12 cellular contexts compared by ENCODE assay signal in genomic region chr18:46013484-46014189, GRCh38. TPM values are rescaled to one million over a fixed set of nuclear protein-coding genes. Genes with fewer than 3 reads are reported as not detected.
DNase-seq lines count a peak whose midpoint lies in the region; ATAC-seq, FAIRE-seq and TF ChIP-seq lines count a peak whose summit lies in the region.
"Had no signal": no experiment of that assay in that cellular context is flagged by ENCODE, and none has a peak within 500 bp of the region (broad histone marks: within the 10 kb centered on the region; RNA-seq: fewer than 3 reads in every experiment).

No MANE protein-coding gene starts in this region.

- no peaks in the 10 kb centered on the region for H4K20me1 ChIP-seq in GM12878 (ENCODE audit: control insufficient read depth, insufficient read depth)

- TF ChIP-seq RAD21 in GM12878 (IDR thresholded peaks at IDR 0.05; ENCODE audit: insufficient read depth, low read depth, low read length), result no peak

- no peak for TF ChIP-seq POLR2A in GM18505 (IDR thresholded peaks at IDR 0.05; ENCODE audit: borderline replicate concordance, extremely low read depth, insufficient read depth, insufficient read length)
- TF ChIP-seq POLR2A in GM12878 (IDR thresholded peaks at IDR 0.05; ENCODE audit: low read depth, low read length), result no peak
- no peak for TF ChIP-seq POLR2A in spleen (IDR thresholded peaks at IDR 0.05)

- H3K4me2 ChIP-seq in GM12878 (ENCODE audit: control insufficient read depth, insufficient read depth), result 0 out of 2 replicates have a peak overlapping the region, but pooled peaks have one; percentile 13

- H3K4me3 ChIP-seq in GM12878, result no peak overlapping the region
- H3K4me3 ChIP-seq in spleen, result no peak overlapping the region
- H3K4me3 ChIP-seq: HAP-1 had no signal

- H3K4me1 ChIP-seq in GM12878 (ENCODE audit: control insufficient read depth, insufficient read depth, low read length) (peaks cover 13% of the 10 kb centered on the region), spleen (peaks cover 0 to 57% (median 25%) of the 10 kb centered on the region in 6 donors)
- H3K4me1 ChIP-seq: HAP-1 had no signal

- H2AFZ ChIP-seq in GM12878 (ENCODE audit: control insufficient read depth, low read depth, low read length), result no peak overlapping the region

- no peak overlapping the region for H3K27ac ChIP-seq in GM12878 (ENCODE audit: control insufficient read depth, insufficient read depth)
- H3K27ac ChIP-seq in spleen, result peak overlapping the region in 3 of 8 donors; percentile 37 to 53 (median 50)

- 25% methylated on average over 5 of the region's 5 CpGs for WGBS in GM12878 (ENCODE audit: insufficient coverage, insufficient replicate concordance, low lambda C conversion rate, missing lambda C conversion rate)
- 47 to 60% (median 54%) methylated on average over 5 of the region's 5 CpGs for WGBS in spleen, 5 donors

- H3K36me3 ChIP-seq in GM12878 (ENCODE audit: control insufficient read depth in 2 of 2, insufficient read depth in 2 of 2, low read length in 1 of 2) (no peaks in the 10 kb centered on the region), spleen (peaks cover 0 to 73% (median 25%) of the 10 kb centered on the region in 6 donors)
- H3K36me3 ChIP-seq: HAP-1 had no signal

- ATAC-seq in GM18505 (IDR thresholded peaks at IDR 0.05; ENCODE audit: unreplicated experiment) (peak; percentile 65), HG03469 (IDR thresholded peaks at IDR 0.05; ENCODE audit: unreplicated experiment) (peak; percentile 66), GM12878 (peak; percentile 86), HG02623 (IDR thresholded peaks at IDR 0.05; ENCODE audit: unreplicated experiment) (no peak)
- ATAC-seq: Right ventricle myocardium inferior had no signal

- RAD21 ChIA-PET in GM12878 (lab: Charles Lee; ENCODE audit: unreplicated experiment), result no interaction called here

- H3K9me3 ChIP-seq in GM12878 (replicated peaks; ENCODE audit: control insufficient read depth, insufficient read depth, low read length), result no peaks in the 10 kb centered on the region
- H3K9me3 ChIP-seq in spleen, result no peaks in the 10 kb centered on the region
- H3K9me3 ChIP-seq: HAP-1 had no signal

- intact Hi-C loops in GM12878 (cut with micrococcal nuclease; ENCODE audit: unreplicated experiment) (no loop called here), spleen (cut with DNase I; ENCODE audit: low total_unique reads) (no loop called here)

- TF ChIP-seq EP300 in GM12878 (IDR thresholded peaks at IDR 0.05; ENCODE audit: borderline replicate concordance in 1 of 2, control insufficient read depth in 1 of 2, low read depth in 2 of 2, low read length in 2 of 2), result peak in 1 of 2 experiments; percentile 45; a peak in 2 of 4 replicates

- H3K79me2 ChIP-seq in GM12878 (ENCODE audit: control insufficient read depth, insufficient read depth, low read length), result no peaks in the 10 kb centered on the region

- POLR2A ChIA-PET in GM12878 (lab: Charles Lee), result no interaction called here

- peak; percentile 62 for FAIRE-seq in GM12878 (lab: Jason Lieb, UNC)

- SMC1A ChIA-PET in GM12878 (lab: Charles Lee; ENCODE audit: uncharacterized antibody, unreplicated experiment), result interaction anchor here (0.7 kb wide), 1 partner anchor 59 kb away, joined by 3 read pairs; no protein-coding TSS in a partner anchor

- in situ Hi-C loops in GM12878 (cut with MboI), result no loop called here

- DNase-seq in GM20000 (ENCODE audit: low spot score) (peak; percentile 28), GM12878 (ENCODE audit: low read depth, low spot score) (no peak), SKM-1 treated with dmso at 0.1 percent for 144 hours (lab: John Stamatoyannopoulos, UW; ENCODE audit: unreplicated experiment) (no peak), spleen (no peak), NCI-H1694 treated with DMSO at 0.1 percent for 48 hours (lab: John Stamatoyannopoulos, UW) (no peak)
- DNase-seq: cortex of kidney; stimulated activated CD4-positive, alpha-beta T cell treated with anti-CD3 and anti-CD28 coated beads, Interleukin-4, amount 100 ng/mL, for 24 hours had no signal

- no peak overlapping the region for H3K9ac ChIP-seq in GM12878 (ENCODE audit: control insufficient read depth, insufficient read depth, low read length)

- H3K27me3 ChIP-seq in GM12878 (replicated peaks in 1 of 2; ENCODE audit: control insufficient read depth in 2 of 2, insufficient read depth in 2 of 2, low read length in 1 of 2), result no peaks in the 10 kb centered on the region; a peak in 1 of 4 replicates
- H3K27me3 ChIP-seq in spleen (replicated peaks in 1 of 7), result no peaks in the 10 kb centered on the region

- no peak for TF ChIP-seq CTCF in GM20000 (IDR thresholded peaks at IDR 0.05; ENCODE audit: extremely low read depth, missing control alignments)
- TF ChIP-seq CTCF in GM12878 (IDR thresholded peaks at IDR 0.05 in 2 of 3, conservative IDR thresholded peaks at IDR 0.05 in 1 of 3; ENCODE audit: control insufficient read depth in 2 of 3, extremely low read depth in 1 of 3, insufficient read depth in 1 of 3, low read depth in 3 of 3, low read length in 3 of 3), result no peak
- TF ChIP-seq CTCF in spleen (IDR thresholded peaks at IDR 0.05 in 8 of 11, conservative IDR thresholded peaks at IDR 0.05 in 3 of 11), result no peak

- CTCF ChIA-PET in GM12878 (lab: Yijun Ruan, JAX), result interaction anchor here (0.6 to 1.2 kb wide), 3 partner anchors 60 to 224 kb away, joined by 3 read pairs; no protein-coding TSS in a partner anchor

- no TSS peak for BruUV-seq in GM12878 (replicated peaks; lab: Mats Ljungman, UMichigan)

TF ChIP-seq in GM12878, 131 proteins besides CTCF, POLR2A, EP300 and RAD21 (continues in another document):
- TF ChIP-seq RUNX3 (IDR thresholded peaks at IDR 0.05; ENCODE audit: low read length) (peak; percentile 92), DPF2 (IDR thresholded peaks at IDR 0.05) (0 out of 2 replicates have a peak, but pooled peaks have one; percentile 28), NFXL1 (IDR thresholded peaks at IDR 0.05; ENCODE audit: borderline replicate concordance) (no peak), NKRF (conservative IDR thresholded peaks at IDR 0.05) (no peak), POU2F2 (IDR thresholded peaks at IDR 0.05; ENCODE audit: borderline replicate concordance, low read depth, low read length) (no peak)

RNA-seq across cellular contexts. Expression of gene EPG5, which starts 46.5 kb away (rescaled TPM):
- 172 and 182 TPM in 2 replicates for total RNA-seq in GM12878 (2013; cell fraction: nucleolus; rRNA removed)
- total RNA-seq in GM12878 (2014; rRNA removed) (9.1 and 9.7 TPM in 2 replicates), GM12878 (2014; rRNA removed; fragmentation: Illumina TruSeq; extraction: Trizol) (8.8 and 8.9 TPM in 2 replicates), GM12878 (2021) (9.9 and 12.5 TPM in 2 replicates), spleen (10 to 100 TPM; 38.3 to 67.9 (median 49.0) TPM)
- 6.5 TPM for polyA plus RNA-seq in GM12878 (2011; ENCODE audit: low read depth)
- polyA plus RNA-seq in GM12878 (2011; rRNA removed) (23.3 and 27.7 TPM in 2 replicates), GM12878 (2014; fragmentation: Illumina TruSeq; extraction: Trizol) (11.1 and 11.4 TPM in 2 replicates), GM12878 (2014; fragmentation: Nextera tagmentation; extraction: Ambion mirVana) (1 to 10 TPM; 1.9 to 2.3 TPM), GM12878 (2014; rRNA removed) (8.2 and 11.3 TPM in 2 replicates), GM12878 (2016; fragmentation: Nextera tagmentation; extraction: Ambion mirVana) (1 to 10 TPM; 4.0 to 5.1 TPM), spleen (1 to 10 TPM; 4.6 to 6.5 (median 5.7) TPM)
- polyA plus RNA-seq in GM12878 (2011; cell fraction: cytosol; rRNA removed), result 27.6 and 31.4 TPM in 2 replicates
- 40.5 and 53.9 TPM in 2 replicates for polyA plus RNA-seq in GM12878 (2011; cell fraction: nucleus; rRNA removed)
- polyA plus RNA-seq in GM12878 (2012), result 5.8 and 8.6 TPM in 2 replicates
- 96.1 and 119 TPM in 2 replicates for polyA minus RNA-seq in GM12878 (2011; rRNA and poly(A)+ RNA removed)
- polyA minus RNA-seq in GM12878 (2011; cell fraction: cytosol; rRNA and poly(A)+ RNA removed), result 17.8 and 19.0 TPM in 2 replicates
- polyA minus RNA-seq in GM12878 (2011; cell fraction: nucleus; rRNA and poly(A)+ RNA removed), result 45.7 and 57.9 TPM in 2 replicates

RNA-seq across cellular contexts. Expression of gene PSTPIP2, which starts 58.4 kb away (rescaled TPM):
- total RNA-seq in GM12878 (2013; cell fraction: nucleolus; rRNA removed), result 0.92 and 1.2 TPM in 2 replicates
- total RNA-seq in GM12878 (2014; rRNA removed), result 23.0 and 23.6 TPM in 2 replicates
- 27.0 and 28.8 TPM in 2 replicates for total RNA-seq in GM12878 (2014; rRNA removed; fragmentation: Illumina TruSeq; extraction: Trizol)
- total RNA-seq in GM12878 (2021), result 21.2 and 23.5 TPM in 2 replicates
- polyA plus RNA-seq in GM12878 (2011; ENCODE audit: low read depth), result 9.9 TPM
- polyA plus RNA-seq in GM12878 (2011; rRNA removed), result 0.69 and 0.82 TPM in 2 replicates
- 0.36 and 0.45 TPM in 2 replicates for polyA plus RNA-seq in GM12878 (2011; cell fraction: cytosol; rRNA removed)
- polyA plus RNA-seq in GM12878 (2011; cell fraction: nucleus; rRNA removed), result 0.27 and 0.70 TPM in 2 replicates
- polyA plus RNA-seq in GM12878 (2012), result 13.0 and 14.7 TPM in 2 replicates
- 38.4 and 44.3 TPM in 2 replicates for polyA plus RNA-seq in GM12878 (2014; fragmentation: Illumina TruSeq; extraction: Trizol)
- 10 to 100 TPM; 12.6 to 15.5 TPM for polyA plus RNA-seq in GM12878 (2014; fragmentation: Nextera tagmentation; extraction: Ambion mirVana)
- 24.6 and 30.5 TPM in 2 replicates for polyA plus RNA-seq in GM12878 (2014; rRNA removed)
- polyA plus RNA-seq in GM12878 (2016; fragmentation: Nextera tagmentation; extraction: Ambion mirVana), result 10 to 100 TPM; 26.5 to 28.9 TPM
- polyA minus RNA-seq in GM12878 (2011; rRNA and poly(A)+ RNA removed), result 0.15 and 0.29 TPM in 2 replicates
- 0.42 TPM in 1 of 2 replicates, not detected in the other for polyA minus RNA-seq in GM12878 (2011; cell fraction: cytosol; rRNA and poly(A)+ RNA removed)
- 0.12 and 0.29 TPM in 2 replicates for polyA minus RNA-seq in GM12878 (2011; cell fraction: nucleus; rRNA and poly(A)+ RNA removed)
- total RNA-seq in spleen, result 100 to 1,000 TPM in 6 of 7 donors, 10 to 100 TPM in 1; 69.2 to 153 (median 132) TPM
- 10 to 100 TPM; 18.3 to 58.7 (median 24.1) TPM for polyA plus RNA-seq in spleen
